ENCODE assay signal across 1 cellular context in genomic region chrX:48918303-48918643, GRCh38.
TF ChIP-seq lines count a peak whose summit lies in the region.

No MANE protein-coding gene starts in this region.

TF ChIP-seq in IMR-90, 13 proteins besides CTCF, POLR2A, EP300 and RAD21 (continued from another document):
- no peak for TF ChIP-seq ELK1 (IDR thresholded peaks at IDR 0.05; ENCODE audit: borderline replicate concordance, low read depth, low read length)
- no peak for TF ChIP-seq MAFK (IDR thresholded peaks at IDR 0.05; ENCODE audit: low read depth, low read length)
- no peak for TF ChIP-seq CHD1 (IDR thresholded peaks at IDR 0.05; ENCODE audit: low read depth, low read length)
- no peak for TF ChIP-seq MXI1 (IDR thresholded peaks at IDR 0.05; ENCODE audit: borderline replicate concordance, low read depth, low read length)
- no peak for TF ChIP-seq USF2 (IDR thresholded peaks at IDR 0.05; ENCODE audit: low read depth, low read length)
- TF ChIP-seq FOS (IDR thresholded peaks at IDR 0.05; ENCODE audit: low read depth, low read length), result no peak
- no peak for TF ChIP-seq BHLHE40 (IDR thresholded peaks at IDR 0.05; ENCODE audit: low read depth, low read length)
- TF ChIP-seq RCOR1 (IDR thresholded peaks at IDR 0.05; ENCODE audit: insufficient replicate concordance, low read length), result no peak
- TF ChIP-seq CEBPB (IDR thresholded peaks at IDR 0.05; ENCODE audit: low read depth, low read length), result no peak
